Comparison of ENCODE assay signal across 8 cellular contexts in genomic region chr22:42090596-42091445, GRCh38. TPM values are rescaled to one million over a fixed set of nuclear protein-coding genes. Genes with fewer than 3 reads are reported as not detected.
A peak's percentile ranks its signal among the peaks of the same experiment; 100 is the strongest.
DNase-seq lines count a peak whose midpoint lies in the region; ATAC-seq and TF ChIP-seq lines count a peak whose summit lies in the region.

TSS of gene NDUFA6 (minus strand) at chr22:42090772. CDS start at chr22:42090744, 28 bp downstream.

- peak within 1 kb of the TSS; percentile 95 for H3K27ac Mint-ChIP-seq in T-helper 17 cell

- peak; percentile 99 for DNase-seq in GM13976 (ENCODE audit: low spot score)
- peak; percentile 98 for DNase-seq in NCI-H1694 (lab: John Stamatoyannopoulos, UW)
- peak; percentile 94 to 98 (median 95) for DNase-seq in T-helper 17 cell
- peak; percentile 99 for DNase-seq in left ventricle myocardium superior
- DNase-seq in psoas muscle, result peak; percentile 99
- DNase-seq in uterus, result peak; percentile 98 to 99

- H3K27ac ChIP-seq in angular gyrus (ENCODE audit: low read depth, low read length) (peak within 1 kb of the TSS; percentile 92), psoas muscle (peak within 1 kb of the TSS; percentile 98), uterus (peak within 1 kb of the TSS; percentile 91 to 94)

- H3K4me3 Mint-ChIP-seq in T-helper 17 cell, result peak within 1 kb of the TSS; percentile 97

- intact Hi-C loops in left ventricle myocardium superior (cut with micrococcal nuclease) (no loop called here), psoas muscle (cut with DNase I) (loop anchor here (2.0 to 5.0 kb wide), 2 partner anchors 346 kb away; no protein-coding TSS in a partner anchor), uterus (cut with DNase I; ENCODE audit: low total_unique reads) (loop anchor here (5.0 kb wide), 1 partner anchor 341 kb away; the partner anchor contains the start of gene NFAM1)

- H3K27me3 Mint-ChIP-seq in T-helper 17 cell, result no peaks in the 10 kb centered on the region

- peak within 1 kb of the TSS; percentile 93 for H3K4me3 ChIP-seq in psoas muscle
- H3K4me3 ChIP-seq in uterus, result peak within 1 kb of the TSS; percentile 84 to 92

- H3K4me1 Mint-ChIP-seq in T-helper 17 cell, result peaks cover 24% of the 10 kb centered on the region

- H3K9me3 ChIP-seq in T-helper 17 cell (ENCODE audit: control insufficient read depth, low read length, poor library complexity, severe bottlenecking) (no peaks in the 10 kb centered on the region), psoas muscle (no peaks in the 10 kb centered on the region), uterus (no peaks in the 10 kb centered on the region)

- H3K36me3 Mint-ChIP-seq in T-helper 17 cell (ENCODE audit: low read depth), result peaks cover 4% of the 10 kb centered on the region

- in situ Hi-C loops in GM13976 (cut with MboI; ENCODE audit: low sequenced_read_pairs, unreplicated experiment), result loop anchor here (10.0 kb wide), 1 partner anchor 344 kb away; the partner anchor contains the start of gene NFAM1

- peak; percentile 89 to 90 for TF ChIP-seq POLR2A in uterus (IDR thresholded peaks at IDR 0.05)

- WGBS in psoas muscle, 3 donors, result 0 to 1% (median 0%) methylated on average over 53 to 70 of the region's 70 CpGs

- TF ChIP-seq CTCF in GM13976 (IDR thresholded peaks at IDR 0.05; ENCODE audit: borderline replicate concordance, control extremely low read depth, extremely low read depth, insufficient read depth, missing control alignments) (peak; percentile 99), psoas muscle (IDR thresholded peaks at IDR 0.05) (peak; percentile 93), uterus (IDR thresholded peaks at IDR 0.05) (peak; percentile 93 to 99 (median 97))

- H3K27me3 ChIP-seq in psoas muscle (ENCODE audit: insufficient read depth in 3 of 3, low read length in 2 of 3), result no peaks in the 10 kb centered on the region
- no peaks in the 10 kb centered on the region for H3K27me3 ChIP-seq in uterus

- ATAC-seq in HG02884 (IDR thresholded peaks at IDR 0.05; ENCODE audit: unreplicated experiment), result peak; percentile 89
- peak; percentile 89 for ATAC-seq in T-helper 17 cell
- ATAC-seq in left ventricle myocardium superior, result peak; percentile 96
- ATAC-seq in psoas muscle, result peak; percentile 92 to 96 (median 95)

- H3K36me3 ChIP-seq in psoas muscle (ENCODE audit: insufficient read depth in 1 of 2, low read depth in 1 of 2) (peaks cover 6 to 23% of the 10 kb centered on the region in 2 donors), uterus (no peaks in the 10 kb centered on the region)

- H3K4me1 ChIP-seq in psoas muscle (peaks cover 23% of the 10 kb centered on the region), uterus (peaks cover 4 to 5% of the 10 kb centered on the region in 2 donors)

RNA-seq across cellular contexts. Expression of gene NDUFA6, which starts in this region (rescaled TPM):
- total RNA-seq in T-helper 17 cell (10 to 100 TPM; 47.6 to 59.1 TPM), left ventricle myocardium superior (316 TPM), psoas muscle (100 to 1,000 TPM; 149 to 181 (median 160) TPM), uterus (100 to 1,000 TPM in 1 of 4 donors, 10 to 100 TPM in 3; 36.5 to 116 (median 46.0) TPM)
- 100 to 1,000 TPM; 242 to 253 (median 245) TPM for polyA plus RNA-seq in psoas muscle

Comparison
In these comparisons a context has a peak if more than half of its experiments do, and no peak if none do; other contexts are left out.
1. Peak in every context shown above with its lines: DNase-seq, ATAC-seq, H3K4me3 ChIP-seq and H3K27ac ChIP-seq.